In genomic region chr19:49436381-49437017, GRCh38 we compare ENCODE assay signal across 10 cellular contexts. TPM values are rescaled to one million over a fixed set of nuclear protein-coding genes. Genes with fewer than 3 reads are reported as not detected.
DNase-seq lines count a peak whose midpoint lies in the region; ATAC-seq and TF ChIP-seq lines count a peak whose summit lies in the region.
"Had no signal": no experiment of that assay in that cellular context is flagged by ENCODE, and none has a peak within 500 bp of the region (broad histone marks: within the 10 kb centered on the region; RNA-seq: fewer than 3 reads in every experiment).

No MANE protein-coding gene starts in this region.

- no peak overlapping the region for H3K9ac ChIP-seq in colonic mucosa (ENCODE audit: low read depth in 2 of 2, low read length in 2 of 2)

- no peak overlapping the region for H3K4me3 ChIP-seq in colonic mucosa
- H3K4me3 ChIP-seq: thoracic aorta had no signal

- peak; percentile 68 for DNase-seq in GM13976 (ENCODE audit: low spot score)
- DNase-seq in T-helper 2 cell treated with Interferon-gamma antibody and Interleukin-4, amounts not matched to agents 5 μg/mL and 100 μg/mL, for 36 hours (ENCODE audit: low spot score), result peak; percentile 51
- peak; percentile 38 for DNase-seq in colonic mucosa
- DNase-seq in stimulated activated CD4-positive, alpha-beta T cell treated with anti-CD3 and anti-CD28 coated beads, Interleukin-15, amount 100 ng/mL, for 48 hours (ENCODE audit: low read depth in 2 of 2), result peak; percentile 56 to 78
- no peak for DNase-seq in NCI-H1436 treated with DMSO at 0.1 percent for 48 hours (lab: John Stamatoyannopoulos, UW)
- no peak for DNase-seq in AG20443 (ENCODE audit: low spot score)
- DNase-seq: NCI-H510A treated with DMSO at 0.1 percent for 48 hours had no signal

- no peaks in the 10 kb centered on the region for H3K36me3 ChIP-seq in colonic mucosa
- H3K36me3 ChIP-seq: thoracic aorta had no signal

- peaks cover 26% of the 10 kb centered on the region for H3K4me1 Mint-ChIP-seq in T-helper 2 cell treated with Interferon-gamma antibody and Interleukin-4, amounts not matched to agents 5 μg/mL and 100 μg/mL, for 36 hours (ENCODE audit: low read depth)

- H3K27ac Mint-ChIP-seq in T-helper 2 cell treated with Interferon-gamma antibody and Interleukin-4, amounts not matched to agents 5 μg/mL and 100 μg/mL, for 36 hours, result no peak overlapping the region

- no peaks in the 10 kb centered on the region for H3K9me3 Mint-ChIP-seq in T-helper 2 cell treated with Interferon-gamma antibody and Interleukin-4, amounts not matched to agents 5 μg/mL and 100 μg/mL, for 36 hours

- no peaks in the 10 kb centered on the region for H3K36me3 Mint-ChIP-seq in T-helper 2 cell treated with Interferon-gamma antibody and Interleukin-4, amounts not matched to agents 5 μg/mL and 100 μg/mL, for 36 hours (ENCODE audit: low read depth)

- no peak for ATAC-seq in HG03196 (IDR thresholded peaks at IDR 0.05; ENCODE audit: unreplicated experiment)
- ATAC-seq in HG02678 (IDR thresholded peaks at IDR 0.05; ENCODE audit: unreplicated experiment), result no peak

- TF ChIP-seq CTCF in GM13976 (IDR thresholded peaks at IDR 0.05; ENCODE audit: borderline replicate concordance, control extremely low read depth, extremely low read depth, insufficient read depth, missing control alignments), result no peak
- TF ChIP-seq CTCF in colonic mucosa (IDR thresholded peaks at IDR 0.05), result no peak

- peaks cover 90% of the 10 kb centered on the region for H3K27me3 Mint-ChIP-seq in T-helper 2 cell treated with Interferon-gamma antibody and Interleukin-4, amounts not matched to agents 5 μg/mL and 100 μg/mL, for 36 hours (ENCODE audit: low read depth)

- H3K9me3 ChIP-seq in colonic mucosa, result no peaks in the 10 kb centered on the region
- H3K9me3 ChIP-seq: thoracic aorta had no signal

- intact Hi-C loops in colonic mucosa (cut with DNase I), result no loop called here

- peaks cover 66% of the 10 kb centered on the region for H3K27me3 ChIP-seq in colonic mucosa

- in situ Hi-C loops in GM13976 (cut with MboI; ENCODE audit: low sequenced_read_pairs, unreplicated experiment), result loop anchor here (25.0 kb wide), 1 partner anchor 174 kb away; no protein-coding TSS in a partner anchor

- H3K4me3 Mint-ChIP-seq in T-helper 2 cell treated with Interferon-gamma antibody and Interleukin-4, amounts not matched to agents 5 μg/mL and 100 μg/mL, for 36 hours, result no peak overlapping the region

- H3K27ac ChIP-seq in colonic mucosa, result no peak overlapping the region
- H3K27ac ChIP-seq: thoracic aorta had no signal

- no peaks in the 10 kb centered on the region for H3K4me1 ChIP-seq in colonic mucosa

RNA-seq across cellular contexts. Expression of gene SLC17A7, which starts 4.8 kb away (rescaled TPM):
- under 1 TPM; 0.21 to 0.25 TPM for total RNA-seq in colonic mucosa

RNA-seq across cellular contexts. Expression of gene GFY, which starts 11.3 kb away (rescaled TPM):
- not detected for total RNA-seq in colonic mucosa
- total RNA-seq: thoracic aorta had no signal

RNA-seq across cellular contexts. Expression of gene PTH2, which starts 13.3 kb away (rescaled TPM):
- not detected for total RNA-seq in colonic mucosa
- total RNA-seq: thoracic aorta had no signal

RNA-seq across cellular contexts. Expression of gene PIH1D1, which starts 15.1 kb away (rescaled TPM):
- total RNA-seq in colonic mucosa, result 100 to 1,000 TPM in 1 of 2 donors, 10 to 100 TPM in 1; 80.8 to 103 TPM

RNA-seq across cellular contexts. Expression of gene ALDH16A1, which starts 16.5 kb away (rescaled TPM):
- total RNA-seq in colonic mucosa, result 10 to 100 TPM; 22.6 to 57.9 TPM

Comparison
In these comparisons a context has a peak if more than half of its experiments do, and no peak if none do; other contexts are left out.
1. DNase-seq: peak in GM13976 (single experiment), T-helper 2 cell treated with Interferon-gamma antibody and Interleukin-4, amounts not matched to agents 5 μg/mL and 100 μg/mL, for 36 hours (single experiment), colonic mucosa (single experiment) and stimulated activated CD4-positive, alpha-beta T cell treated with anti-CD3 and anti-CD28 coated beads, Interleukin-15, amount 100 ng/mL, for 48 hours (2 of 2); none in NCI-H1436 treated with DMSO at 0.1 percent for 48 hours (single experiment) and AG20443 (single experiment).